ENCODE assay signal across 2 cellular contexts in the genomic region with DNA sequence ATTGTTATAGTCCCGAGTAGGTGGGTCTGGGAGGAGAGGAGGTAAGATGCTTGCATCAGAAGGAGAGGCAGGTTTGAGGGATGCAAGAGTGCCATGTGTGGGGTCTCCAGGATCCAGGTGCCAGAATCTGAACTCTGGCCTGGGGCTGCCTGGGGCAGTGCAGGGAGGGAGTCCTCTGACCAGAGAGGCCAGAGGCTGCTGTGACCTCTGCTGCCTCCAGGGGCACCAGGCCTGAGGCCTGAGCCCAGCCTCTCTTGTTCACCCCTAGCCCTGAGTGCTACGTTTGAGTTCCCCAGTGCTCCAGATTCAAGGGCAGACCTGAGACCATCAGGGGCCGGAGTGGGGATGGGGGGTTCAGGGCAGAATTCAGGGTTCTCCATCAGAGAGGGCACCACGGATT.
TF ChIP-seq lines count a peak whose summit lies in the region.

No MANE protein-coding gene starts in this region.

TF ChIP-seq in SK-N-SH, 30 proteins besides CTCF, POLR2A, EP300 and RAD21 (continued from another document):
- TF ChIP-seq, protein P1, sequence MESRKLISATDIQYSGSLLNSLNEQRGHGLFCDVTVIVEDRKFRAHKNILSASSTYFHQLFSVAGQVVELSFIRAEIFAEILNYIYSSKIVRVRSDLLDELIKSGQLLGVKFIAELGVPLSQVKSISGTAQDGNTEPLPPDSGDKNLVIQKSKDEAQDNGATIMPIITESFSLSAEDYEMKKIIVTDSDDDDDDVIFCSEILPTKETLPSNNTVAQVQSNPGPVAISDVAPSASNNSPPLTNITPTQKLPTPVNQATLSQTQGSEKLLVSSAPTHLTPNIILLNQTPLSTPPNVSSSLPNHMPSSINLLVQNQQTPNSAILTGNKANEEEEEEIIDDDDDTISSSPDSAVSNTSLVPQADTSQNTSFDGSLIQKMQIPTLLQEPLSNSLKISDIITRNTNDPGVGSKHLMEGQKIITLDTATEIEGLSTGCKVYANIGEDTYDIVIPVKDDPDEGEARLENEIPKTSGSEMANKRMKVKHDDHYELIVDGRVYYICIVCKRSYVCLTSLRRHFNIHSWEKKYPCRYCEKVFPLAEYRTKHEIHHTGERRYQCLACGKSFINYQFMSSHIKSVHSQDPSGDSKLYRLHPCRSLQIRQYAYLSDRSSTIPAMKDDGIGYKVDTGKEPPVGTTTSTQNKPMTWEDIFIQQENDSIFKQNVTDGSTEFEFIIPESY (IDR thresholded peaks at IDR 0.05; ENCODE audit: borderline replicate concordance, low read depth) = no peak
- TF ChIP-seq JUND (IDR thresholded peaks at IDR 0.05) = no peak
- no peak for TF ChIP-seq RXRA (IDR thresholded peaks at IDR 0.05; ENCODE audit: borderline replicate concordance, low read depth)
- TF ChIP-seq TEAD4 (IDR thresholded peaks at IDR 0.05; ENCODE audit: borderline replicate concordance, insufficient read depth) = no peak

TF ChIP-seq in WTC11, 78 proteins besides CTCF, POLR2A, EP300 and RAD21 (continued from another document):
- TF ChIP-seq AR (CRISPR knock-in tag; IDR thresholded peaks at IDR 0.05) = no peak
- TF ChIP-seq ZNF671 (CRISPR knock-in tag; IDR thresholded peaks at IDR 0.05) = no peak
- TF ChIP-seq, protein P2, sequence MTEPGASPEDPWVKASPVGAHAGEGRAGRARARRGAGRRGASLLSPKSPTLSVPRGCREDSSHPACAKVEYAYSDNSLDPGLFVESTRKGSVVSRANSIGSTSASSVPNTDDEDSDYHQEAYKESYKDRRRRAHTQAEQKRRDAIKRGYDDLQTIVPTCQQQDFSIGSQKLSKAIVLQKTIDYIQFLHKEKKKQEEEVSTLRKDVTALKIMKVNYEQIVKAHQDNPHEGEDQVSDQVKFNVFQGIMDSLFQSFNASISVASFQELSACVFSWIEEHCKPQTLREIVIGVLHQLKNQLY (CRISPR knock-in tag; IDR thresholded peaks at IDR 0.05) = no peak
- no peak for TF ChIP-seq IRF2 (CRISPR knock-in tag; IDR thresholded peaks at IDR 0.05; ENCODE audit: borderline replicate concordance, low read depth)
- TF ChIP-seq NFYB (CRISPR knock-in tag; conservative IDR thresholded peaks at IDR 0.05; ENCODE audit: low read depth) = no peak
- TF ChIP-seq MYBL2 (CRISPR knock-in tag; IDR thresholded peaks at IDR 0.05) = no peak
- no peak for TF ChIP-seq SP1 (CRISPR knock-in tag; conservative IDR thresholded peaks at IDR 0.05)
- TF ChIP-seq USF2 (CRISPR knock-in tag; IDR thresholded peaks at IDR 0.05) = no peak
TF ChIP-seq in WTC11: peak in this region for 0.
